ENCODE assay signal across 35 cellular contexts in genomic region chr6:41746068-41746467, GRCh38. TPM values are rescaled to one million over a fixed set of nuclear protein-coding genes. Genes with fewer than 3 reads are reported as not detected.
"Had no signal": no experiment of that assay in that cellular context is flagged by ENCODE, and none has a peak within 500 bp of the region (broad histone marks: within the 10 kb centered on the region; RNA-seq: fewer than 3 reads in every experiment).

No MANE protein-coding gene starts in this region.

- FAIRE-seq: bronchial epithelial cell had no signal

- H3K27me3 ChIP-seq: MG63, Peyer's patch had no signal

- H3K4me3 ChIP-seq: MG63, Peyer's patch had no signal

- H3K9me3 ChIP-seq: MG63, Peyer's patch had no signal

- H3K27ac ChIP-seq: Peyer's patch, VCaP had no signal

- H3K36me3 ChIP-seq: MG63, Peyer's patch had no signal

- DNase-seq: activated B cell treated with CpG ODN at 0.5 μM for 24 hours; activated CD4-positive, alpha-beta memory T cell treated with anti-CD3 and anti-CD28 coated beads for 36 hours; activated CD4-positive, alpha-beta T cell treated with anti-CD3 and anti-CD28 coated beads for 4 hours; activated CD4-positive, alpha-beta T cell treated with anti-CD3 and anti-CD28 coated beads, Interleukin-2, amount 50 U/mL, for 1 hour; activated CD4-positive, CD25-positive, alpha-beta regulatory T cell treated with anti-CD3 and anti-CD28 coated beads, Interleukin-2, amount 50 U/mL, for 72 hours; activated CD8-positive, alpha-beta memory T cell treated with anti-CD3 and anti-CD28 coated beads, Interleukin-2, amount 50 U/mL, for 4 hours; activated effector memory CD4-positive, alpha-beta T cell treated with Interleukin-2 at 50 U/mL for 16 hours; activated naive CD4-positive, alpha-beta T cell treated with anti-CD3 and anti-CD28 coated beads, Interleukin-2, amount 10 ng/mL, durations not matched to agents 7 days and 5 days; activated naive CD8-positive, alpha-beta T cell treated with anti-CD3 and anti-CD28 coated beads, Interleukin-2, amount 50 U/mL, for 24 hours; activated T-cell treated with anti-CD3 and anti-CD28 coated beads for 4 hours; activated T-cell treated with anti-CD3 and anti-CD28 coated beads, Interleukin-2, amount 50 U/mL, for 48 hours; anterior cingulate cortex; caudate nucleus; Kasumi-1; KG1; MG63; NCI-H1048; NCI-H1436 treated with DMSO at 0.1 percent for 48 hours; NCI-H1694 treated with DMSO at 0.1 percent for 48 hours; NCI-H2029 treated with DMSO at 0.1 percent for 48 hours; NCI-H2107; NCI-H2171; NCI-H510A; NCI-H526; NCI-H748 treated with DMSO at 0.1 percent for 48 hours; NK-92 treated with Interleukin-12 subunit alpha and Interleukin-12 subunit beta, amount 100 ng/mL, for 24 hours; PC-3; Peyer's patch; RPMI8226; SIG-M5; T-cell; T-helper 17 cell had no signal

RNA-seq across cellular contexts. Expression of gene PGC, which starts 1.1 kb away (rescaled TPM):
- total RNA-seq: activated B cell treated with CpG ODN at 0.5 μM for 24 hours; activated CD4-positive, alpha-beta memory T cell treated with anti-CD3 and anti-CD28 coated beads for 36 hours; bronchial epithelial cell; PC-3; Peyer's patch; SK-MEL-5; T-helper 17 cell had no signal

RNA-seq across cellular contexts. Expression of gene PRICKLE4, which starts 34.5 kb away (rescaled TPM):
- total RNA-seq: SK-MEL-5, T-helper 17 cell had no signal
